In the genomic region with DNA sequence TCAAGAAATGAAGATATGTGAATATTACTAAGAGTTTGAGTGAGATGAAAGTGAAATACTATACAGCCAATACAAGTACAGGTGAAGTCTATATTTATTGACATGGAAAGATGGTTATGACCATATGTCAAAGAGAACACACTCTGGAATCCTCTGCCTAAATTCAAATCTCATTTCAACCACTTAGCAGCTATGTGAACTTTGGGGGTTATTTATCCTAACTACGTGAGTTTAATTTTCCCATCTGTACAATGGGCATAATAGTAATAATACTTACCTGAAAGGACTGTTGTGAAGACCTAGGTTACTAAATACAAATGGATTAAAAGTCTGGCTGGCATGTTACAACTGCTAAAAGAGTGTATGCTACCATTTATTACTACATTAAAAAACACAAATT, we compare ENCODE assay signal across 35 cellular contexts.
"Had no signal": no experiment of that assay in that cellular context is flagged by ENCODE, and none has a peak within 500 bp of the region (broad histone marks: within the 10 kb centered on the region; RNA-seq: fewer than 3 reads in every experiment).

No MANE protein-coding gene starts in this region.

- DNase-seq: Karpas-422, Kasumi-1, MG63, MM.1S, MV-4-11, NCI-H1048, NCI-H1092, NCI-H1092 treated with DMSO at 0.1 percent for 48 hours, NCI-H1105, NCI-H1105 treated with DMSO at 0.1 percent for 48 hours, NCI-H1417 treated with DMSO at 0.1 percent for 48 hours, NCI-H1436, NCI-H1436 treated with DMSO at 0.1 percent for 48 hours, NCI-H146, NCI-H1694, NCI-H1694 treated with DMSO at 0.1 percent for 48 hours, NCI-H187, NCI-H187 treated with DMSO at 0.1 percent for 48 hours, NCI-H1930, NCI-H2029, NCI-H2029 treated with DMSO at 0.1 percent for 48 hours, NCI-H2081, NCI-H2081 treated with DMSO at 0.1 percent for 48 hours, NCI-H2107, NCI-H2171, NCI-H2171 treated with DMSO at 0.1 percent for 48 hours, NCI-H2227 treated with DMSO at 0.1 percent for 48 hours, NCI-H226, NCI-H345, NCI-H446, NCI-H446 treated with DMSO at 0.1 percent for 48 hours, NCI-H510A, NCI-H510A treated with DMSO at 0.1 percent for 48 hours, NCI-H524, NCI-H524 treated with DMSO at 0.1 percent for 48 hours had no signal

- H3K4me3 ChIP-seq: MG63 had no signal

- H3K27me3 ChIP-seq: MG63 had no signal

- H3K9me3 ChIP-seq: MG63 had no signal
